In the genomic region with DNA sequence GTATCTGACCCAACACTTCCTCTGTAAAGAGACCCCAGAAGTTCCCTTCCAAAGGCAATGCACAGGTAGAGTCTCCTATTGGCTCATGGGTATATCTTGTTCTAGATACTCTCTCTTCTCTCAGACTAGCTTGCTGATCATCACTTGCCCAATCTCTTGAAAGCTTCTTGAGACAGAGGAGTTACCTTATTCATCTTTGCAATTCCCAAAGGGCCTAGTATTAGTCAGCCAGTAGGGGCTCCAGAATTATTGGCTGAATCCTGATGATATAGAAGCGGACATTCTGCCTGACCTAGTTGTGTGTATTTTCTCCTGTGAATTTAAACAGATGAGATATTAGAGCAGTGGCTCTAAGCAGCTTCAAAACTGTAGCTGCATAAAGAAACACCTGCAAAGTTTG, we compare ENCODE assay signal across 16 cellular contexts.
DNase-seq lines count a peak whose midpoint lies in the region; ATAC-seq and TF ChIP-seq lines count a peak whose summit lies in the region.
"Had no signal": no experiment of that assay in that cellular context is flagged by ENCODE, and none has a peak within 500 bp of the region (broad histone marks: within the 10 kb centered on the region; RNA-seq: fewer than 3 reads in every experiment).

No MANE protein-coding gene starts in this region.

- no peaks in the 10 kb centered on the region for H3K9me3 Mint-ChIP-seq in activated T-cell treated with anti-CD3 and anti-CD28 coated beads, Interleukin-2, amount 50 U/mL, for 24 hours
- H3K9me3 Mint-ChIP-seq: H9 had no signal

- H3K79me2 ChIP-seq in PC-3 (ENCODE audit: low read length): no peaks in the 10 kb centered on the region

- H3K4me3 ChIP-seq in PC-3 (ENCODE audit: low read length) (no peak overlapping the region), colonic mucosa (no peak overlapping the region), mucosa of rectum (ENCODE audit: low read length in 2 of 2) (no peak overlapping the region), transverse colon (no peak overlapping the region)
- H3K4me3 ChIP-seq: A549, GM12878 had no signal

- no peak for TF ChIP-seq POLR2A in transverse colon (IDR thresholded peaks at IDR 0.05)

- in situ Hi-C loops in transverse colon (cut with MboI; ENCODE audit: low pct_ligation_motif_present in 1 of 4, low pct_unique_long_range_greater_than_20kb in 1 of 4, low sequenced_read_pairs in 3 of 4): no loop called here

- no peaks in the 10 kb centered on the region for H3K36me3 Mint-ChIP-seq in activated T-cell treated with anti-CD3 and anti-CD28 coated beads, Interleukin-2, amount 50 U/mL, for 24 hours (ENCODE audit: low read depth)

- H3K36me3 ChIP-seq in PC-3 (ENCODE audit: low read depth, low read length): no peaks in the 10 kb centered on the region
- H3K36me3 ChIP-seq in colonic mucosa: no peaks in the 10 kb centered on the region
- no peaks in the 10 kb centered on the region for H3K36me3 ChIP-seq in mucosa of rectum (ENCODE audit: control insufficient read depth in 2 of 2, insufficient read depth in 2 of 2, low read length in 2 of 2)
- H3K36me3 ChIP-seq in transverse colon: no peaks in the 10 kb centered on the region

- H3K4me1 Mint-ChIP-seq in activated T-cell treated with anti-CD3 and anti-CD28 coated beads, Interleukin-2, amount 50 U/mL, for 24 hours (ENCODE audit: low read depth): no peaks in the 10 kb centered on the region
- H3K4me1 Mint-ChIP-seq: H9 had no signal

- H3K4me2 ChIP-seq in PC-3 (ENCODE audit: low read length): 0 out of 2 replicates have a peak overlapping the region, but pooled peaks have one; percentile 17
- H3K4me2 ChIP-seq: A549 had no signal

- no peaks in the 10 kb centered on the region for H3K9me2 ChIP-seq in PC-3 (replicated peaks; ENCODE audit: low read length)

- intact Hi-C loops in PC-3 (cut with micrococcal nuclease): no loop called here
- intact Hi-C loops in colonic mucosa (cut with DNase I): loop anchor here (10.0 kb wide), 1 partner anchor 309 kb away; the partner anchor contains the start of gene KLF4
- intact Hi-C loops in transverse colon (cut with DNase I; ENCODE audit: low total_unique reads): no loop called here

- no peaks in the 10 kb centered on the region for H3K27me3 Mint-ChIP-seq in activated T-cell treated with anti-CD3 and anti-CD28 coated beads, Interleukin-2, amount 50 U/mL, for 24 hours
- H3K27me3 Mint-ChIP-seq: CD4-positive, alpha-beta T cell had no signal

- H3K4me3 Mint-ChIP-seq in activated T-cell treated with anti-CD3 and anti-CD28 coated beads, Interleukin-2, amount 50 U/mL, for 24 hours: no peak overlapping the region
- H3K4me3 Mint-ChIP-seq: CD4-positive, alpha-beta T cell; H9 had no signal

- 68 to 80% methylated on average over 1 of the region's 1 CpG for WGBS in transverse colon (ENCODE audit: low coverage in 1 of 2), 2 donors

- POLR2A ChIA-PET in PC-3 (lab: Charles Lee; ENCODE audit: unreplicated experiment): no interaction called here

- H4K20me1 ChIP-seq in PC-3 (ENCODE audit: low read length): no peaks in the 10 kb centered on the region

- H3K27me3 ChIP-seq in PC-3 (ENCODE audit: low read length) (no peaks in the 10 kb centered on the region), colonic mucosa (no peaks in the 10 kb centered on the region), mucosa of rectum (ENCODE audit: control insufficient read depth in 2 of 2, insufficient read depth in 2 of 2, low read length in 2 of 2) (no peaks in the 10 kb centered on the region), transverse colon (no peaks in the 10 kb centered on the region)

- TF ChIP-seq CTCF in PC-3 (conservative IDR thresholded peaks at IDR 0.05; ENCODE audit: low read depth, low read length): no peak
- TF ChIP-seq CTCF in colonic mucosa (IDR thresholded peaks at IDR 0.05): no peak
- no peak for TF ChIP-seq CTCF in transverse colon (IDR thresholded peaks at IDR 0.05)

- H3K27ac ChIP-seq in PC-3 (ENCODE audit: low read length) (no peak overlapping the region), colonic mucosa (peak overlapping the region; percentile 34), mucosa of rectum (ENCODE audit: low read depth in 2 of 2, low read length in 2 of 2) (peak overlapping the region; percentile 13 to 54), transverse colon (peak overlapping the region; percentile 65 to 74 (median 69)), caudate nucleus (ENCODE audit: low read depth, low read length) (no peak overlapping the region)
- H3K27ac ChIP-seq: A549, C4-2B had no signal

- CTCF ChIA-PET in PC-3 (lab: Charles Lee): no interaction called here

- H3K9ac ChIP-seq in PC-3 (ENCODE audit: low read length) (no peak overlapping the region), colonic mucosa (ENCODE audit: low read depth in 2 of 2, low read length in 2 of 2) (peak overlapping the region in 1 of 2 donors; percentile 63), mucosa of rectum (ENCODE audit: low read depth in 1 of 2, low read length in 2 of 2) (no peak overlapping the region)

- H3K4me1 ChIP-seq in PC-3 (ENCODE audit: insufficient read depth, low read length): peaks cover 5% of the 10 kb centered on the region; the same call in 1 of the 2 replicates
- H3K4me1 ChIP-seq in colonic mucosa: no peaks in the 10 kb centered on the region
- H3K4me1 ChIP-seq in mucosa of rectum (ENCODE audit: control insufficient read depth in 2 of 2, insufficient read depth in 2 of 2, low read length in 2 of 2): peaks cover 15 to 18% of the 10 kb centered on the region in 2 donors
- peaks cover 0 to 29% (median 18%) of the 10 kb centered on the region in 4 donors for H3K4me1 ChIP-seq in transverse colon

- H3K9me3 ChIP-seq in PC-3 (ENCODE audit: low read length) (no peaks in the 10 kb centered on the region), colonic mucosa (no peaks in the 10 kb centered on the region), mucosa of rectum (ENCODE audit: control insufficient read depth in 2 of 2, low read length in 2 of 2) (no peaks in the 10 kb centered on the region), transverse colon (peaks cover 0 to 3% of the 10 kb centered on the region in 2 donors)
- H3K9me3 ChIP-seq: A549 had no signal

- no peak overlapping the region for H2AFZ ChIP-seq in PC-3 (ENCODE audit: low read length)

- no peak for TF ChIP-seq EP300 in transverse colon (IDR thresholded peaks at IDR 0.05; ENCODE audit: low read depth)

- H3K27ac Mint-ChIP-seq in activated T-cell treated with anti-CD3 and anti-CD28 coated beads, Interleukin-2, amount 50 U/mL, for 24 hours: no peak overlapping the region
- H3K27ac Mint-ChIP-seq: CD4-positive, alpha-beta T cell; H9 had no signal

- H3F3A ChIP-seq in PC-3 (ENCODE audit: low read length, unreplicated experiment): no peaks in the 10 kb centered on the region

- DNase-seq in PC-3 (no peak), colonic mucosa (no peak), transverse colon (no peak), caudate nucleus (lab: John Stamatoyannopoulos, UW) (no peak), COLO829 (ENCODE audit: low spot score) (no peak)
- DNase-seq in activated T-cell treated with anti-CD3 and anti-CD28 coated beads, Interleukin-2, amount 50 U/mL, for 24 hours: no peak
- DNase-seq: AML-193; CD4-positive, alpha-beta T cell; DMS53; DND-41; EL; H9 had no signal

- ATAC-seq in PC-3: no peak
- ATAC-seq: A549, GM12878 had no signal

- BruUV-seq in PC-3 (replicated peaks; lab: Mats Ljungman, UMichigan): no TSS peak

Comparison
In these comparisons a context has a peak if more than half of its experiments do, and no peak if none do; other contexts are left out.
1. H3K27ac ChIP-seq: peak in colonic mucosa (single experiment), mucosa of rectum (2 of 2) and transverse colon (4 of 4); none in PC-3 (single experiment) and caudate nucleus (single experiment).